In genomic region chr6:67221226-67221625, GRCh38 we compare ENCODE assay signal across 17 cellular contexts.
"Had no signal": no experiment of that assay in that cellular context is flagged by ENCODE, and none has a peak within 500 bp of the region (broad histone marks: within the 10 kb centered on the region; RNA-seq: fewer than 3 reads in every experiment).

No MANE protein-coding gene starts in this region.

- H3K9me3 ChIP-seq: body of pancreas, left lung, neutrophil had no signal

- H3K27me3 ChIP-seq: body of pancreas, left lung, neutrophil had no signal

- DNase-seq: activated CD4-positive, alpha-beta T cell treated with anti-CD3 and anti-CD28 coated beads for 1 hour; activated CD4-positive, alpha-beta T cell treated with anti-CD3 and anti-CD28 coated beads, Interleukin-2, amount 50 U/mL, for 4 hours; activated naive CD4-positive, alpha-beta T cell treated with anti-CD3 and anti-CD28 coated beads, Interleukin-2, amount 50 U/mL, for 16 hours; amniotic stem cell; body of pancreas; effector memory CD4-positive, alpha-beta T cell; kidney; left lung; mucosa of descending colon; naive thymus-derived CD8-positive, alpha-beta T cell; posterior cingulate gyrus; retina; stimulated activated CD4-positive, alpha-beta T cell treated with anti-CD3 and anti-CD28 coated beads, Interleukin-4, amount 100 ng/mL, for 4 hours; stimulated activated naive CD8-positive, alpha-beta T cell treated with anti-CD3 and anti-CD28 coated beads, Interleukin-15, Interleukin-2, amounts not matched to agents 100 U/mL and 50 U/mL, for 24 hours had no signal

- H3K36me3 ChIP-seq: left lung, neutrophil had no signal

- H3K27ac ChIP-seq: body of pancreas, epithelial cell of prostate, left lung, neutrophil, skin epidermis had no signal

- H3K4me3 ChIP-seq: body of pancreas, left lung, mucosa of descending colon, skin epidermis had no signal

- H3K4me1 ChIP-seq: body of pancreas, left lung had no signal
